In the genomic region with DNA sequence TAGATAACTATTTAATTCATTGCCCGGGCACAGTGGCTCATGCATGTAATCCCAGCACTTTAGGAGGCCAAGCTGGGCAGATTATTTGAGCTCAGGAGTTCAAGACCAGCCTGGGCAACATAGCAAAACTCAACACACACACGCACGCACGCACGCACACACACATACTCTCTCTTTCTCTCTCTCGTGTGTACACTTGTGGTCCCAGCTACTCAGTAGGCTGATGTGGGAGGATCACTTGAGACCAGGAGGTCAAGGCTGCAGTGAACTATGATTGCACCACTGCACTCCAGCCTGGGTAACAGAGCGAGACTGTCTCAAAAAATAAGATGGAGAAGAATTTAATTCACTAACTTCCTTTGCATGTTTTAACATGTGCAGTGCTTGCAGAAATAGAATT, we compare ENCODE assay signal across 15 cellular contexts. TPM values are rescaled to one million over a fixed set of nuclear protein-coding genes. Genes with fewer than 3 reads are reported as not detected.
DNase-seq lines count a peak whose midpoint lies in the region; ATAC-seq and TF ChIP-seq lines count a peak whose summit lies in the region.
"Had no signal": no experiment of that assay in that cellular context is flagged by ENCODE, and none has a peak within 500 bp of the region (broad histone marks: within the 10 kb centered on the region; RNA-seq: fewer than 3 reads in every experiment).

No MANE protein-coding gene starts in this region.

- H3K4me3 Mint-ChIP-seq in stimulated activated naive CD8-positive, alpha-beta T cell treated with anti-CD3 and anti-CD28 coated beads, Interleukin-15, Interleukin-2, amounts not matched to agents 100 ng/mL and 50 ng/mL, for 24 hours, result no peak overlapping the region
- no peak overlapping the region for H3K4me3 Mint-ChIP-seq in endodermal cell
- H3K4me3 Mint-ChIP-seq: CD4-positive, alpha-beta memory T cell had no signal

- peaks cover 95% of the 10 kb centered on the region for H3K36me3 ChIP-seq in endodermal cell (ENCODE audit: control insufficient read depth, insufficient read depth, low read length)

- no peak overlapping the region for H3K9ac ChIP-seq in endodermal cell (ENCODE audit: extremely low read depth, low read length, poor library complexity, severe bottlenecking)

- no peaks in the 10 kb centered on the region for H3K9me3 Mint-ChIP-seq in stimulated activated naive CD8-positive, alpha-beta T cell treated with anti-CD3 and anti-CD28 coated beads, Interleukin-15, Interleukin-2, amounts not matched to agents 100 ng/mL and 50 ng/mL, for 24 hours
- H3K9me3 Mint-ChIP-seq in endodermal cell, result no peaks in the 10 kb centered on the region
- H3K9me3 Mint-ChIP-seq: CD4-positive, alpha-beta memory T cell had no signal

- peak overlapping the region; percentile 6 for H3K27ac Mint-ChIP-seq in stimulated activated naive CD8-positive, alpha-beta T cell treated with anti-CD3 and anti-CD28 coated beads, Interleukin-15, Interleukin-2, amounts not matched to agents 100 ng/mL and 50 ng/mL, for 24 hours
- H3K27ac Mint-ChIP-seq in endodermal cell, result no peak overlapping the region
- H3K27ac Mint-ChIP-seq: CD4-positive, alpha-beta memory T cell had no signal

- no peak for DNase-seq in stimulated activated naive CD8-positive, alpha-beta T cell treated with anti-CD3 and anti-CD28 coated beads, Interleukin-15, Interleukin-2, amounts not matched to agents 100 U/mL and 50 U/mL, for 24 hours
- DNase-seq in choroid plexus epithelial cell (ENCODE audit: low read depth), result peak; percentile 27
- DNase-seq in left kidney (ENCODE audit: low read depth, low spot score), result peak; percentile 74
- DNase-seq in stimulated activated CD4-positive, alpha-beta T cell treated with anti-CD3 and anti-CD28 coated beads, Interleukin-4, amount 100 ng/mL, for 24 hours, result no peak
- DNase-seq in endodermal cell, result no peak
- DNase-seq: CD4-positive, alpha-beta memory T cell; DMS79; NCI-H1092; NCI-H524 had no signal

- H3K4me1 ChIP-seq in endodermal cell (ENCODE audit: control insufficient read depth, insufficient read depth, low read length), result no peaks in the 10 kb centered on the region

- WGBS in endodermal cell (ENCODE audit: insufficient coverage in 1 of 2, insufficient read length in 1 of 2), 2 experiments, result 90 to 91% methylated on average over 2 to 7 of the region's 7 CpGs

- H3K9me3 ChIP-seq in endodermal cell (ENCODE audit: control insufficient read depth, low read length), result no peaks in the 10 kb centered on the region
- H3K9me3 ChIP-seq: HAP-1 had no signal

- no peaks in the 10 kb centered on the region for H3K27me3 Mint-ChIP-seq in stimulated activated naive CD8-positive, alpha-beta T cell treated with anti-CD3 and anti-CD28 coated beads, Interleukin-15, Interleukin-2, amounts not matched to agents 100 ng/mL and 50 ng/mL, for 24 hours
- H3K27me3 Mint-ChIP-seq in endodermal cell (ENCODE audit: insufficient read depth), result no peaks in the 10 kb centered on the region
- H3K27me3 Mint-ChIP-seq: CD4-positive, alpha-beta memory T cell had no signal

- H3K4me1 Mint-ChIP-seq in stimulated activated naive CD8-positive, alpha-beta T cell treated with anti-CD3 and anti-CD28 coated beads, Interleukin-15, Interleukin-2, amounts not matched to agents 100 ng/mL and 50 ng/mL, for 24 hours (ENCODE audit: low read depth), result peaks cover 7% of the 10 kb centered on the region
- no peaks in the 10 kb centered on the region for H3K4me1 Mint-ChIP-seq in endodermal cell

- no peak overlapping the region for H3K27ac ChIP-seq in endodermal cell (ENCODE audit: low read depth, low read length)

- no peak for ATAC-seq in stimulated activated naive CD8-positive, alpha-beta T cell treated with anti-CD3 and anti-CD28 coated beads, Interleukin-15, Interleukin-2, amounts not matched to agents 100 U/mL and 50 U/mL, for 24 hours
- ATAC-seq in HG02852 (IDR thresholded peaks at IDR 0.05; ENCODE audit: unreplicated experiment) (no peak), GM19395 (IDR thresholded peaks at IDR 0.05; ENCODE audit: unreplicated experiment) (no peak)
- ATAC-seq: K562, Right ventricle myocardium inferior had no signal

- H3K4me3 ChIP-seq in choroid plexus epithelial cell (ENCODE audit: low read depth, low read length) (no peak overlapping the region), endodermal cell (ENCODE audit: low read length) (no peak overlapping the region)
- H3K4me3 ChIP-seq: HAP-1, K562 had no signal

- TF ChIP-seq CTCF in choroid plexus epithelial cell (conservative IDR thresholded peaks at IDR 0.05; ENCODE audit: low read depth, low read length) (no peak), endodermal cell (conservative IDR thresholded peaks at IDR 0.05) (no peak)

- peaks cover 17% of the 10 kb centered on the region for H3K36me3 Mint-ChIP-seq in stimulated activated naive CD8-positive, alpha-beta T cell treated with anti-CD3 and anti-CD28 coated beads, Interleukin-15, Interleukin-2, amounts not matched to agents 100 ng/mL and 50 ng/mL, for 24 hours (ENCODE audit: low read depth)
- H3K36me3 Mint-ChIP-seq in endodermal cell (ENCODE audit: low read depth), result peaks cover 55% of the 10 kb centered on the region

- H3K27me3 ChIP-seq in endodermal cell (ENCODE audit: control insufficient read depth, insufficient read depth, low read length, poor library complexity, severe bottlenecking), result no peaks in the 10 kb centered on the region

RNA-seq across cellular contexts. Expression of gene PTPN12, which starts 38.1 kb away (rescaled TPM):
- total RNA-seq in endodermal cell, result 100 to 1,000 TPM; 147 to 158 TPM
- 118 TPM for polyA plus RNA-seq in endodermal cell (2013, experiment 1 of 2)
- polyA plus RNA-seq in endodermal cell (2013, experiment 2 of 2), result 134 TPM

Comparison
In these comparisons a context has a peak if more than half of its experiments do, and no peak if none do; other contexts are left out.
1. DNase-seq: peak in choroid plexus epithelial cell (single experiment) and left kidney (single experiment); none in stimulated activated naive CD8-positive, alpha-beta T cell treated with anti-CD3 and anti-CD28 coated beads, Interleukin-15, Interleukin-2, amounts not matched to agents 100 U/mL and 50 U/mL, for 24 hours (single experiment), stimulated activated CD4-positive, alpha-beta T cell treated with anti-CD3 and anti-CD28 coated beads, Interleukin-4, amount 100 ng/mL, for 24 hours (single experiment) and endodermal cell (single experiment).